Comparison of ENCODE assay signal across 14 cellular contexts in the genomic region with DNA sequence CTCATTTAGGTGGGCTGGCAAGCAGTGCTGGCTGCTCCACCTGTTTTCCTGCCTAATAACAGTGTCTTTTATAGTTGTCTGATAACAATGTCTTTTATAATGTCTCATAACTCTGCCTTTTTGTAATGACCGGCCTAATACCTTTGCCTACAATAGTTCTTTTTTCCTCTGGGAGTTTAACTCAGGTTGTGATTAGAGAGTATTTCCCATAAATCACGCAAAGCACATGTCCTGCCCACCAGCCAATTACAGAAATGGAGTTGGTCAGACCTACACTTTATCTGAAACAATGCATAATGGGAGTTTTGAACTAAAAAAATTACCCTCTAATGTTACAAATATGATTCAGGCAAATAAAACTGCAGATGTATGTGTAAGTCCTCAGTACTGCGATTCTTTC.
DNase-seq lines count a peak whose midpoint lies in the region; ATAC-seq, FAIRE-seq and TF ChIP-seq lines count a peak whose summit lies in the region.
"Had no signal": no experiment of that assay in that cellular context is flagged by ENCODE, and none has a peak within 500 bp of the region (broad histone marks: within the 10 kb centered on the region; RNA-seq: fewer than 3 reads in every experiment).

No MANE protein-coding gene starts in this region.

- H3K9ac ChIP-seq in K562 (ENCODE audit: insufficient read depth in 1 of 2, low read depth in 2 of 2, low read length in 2 of 2) (no peak overlapping the region), muscle layer of colon (ENCODE audit: low read length) (peak overlapping the region; percentile 88), neural progenitor cell (no peak overlapping the region)

- TF ChIP-seq EP300 in K562 (IDR thresholded peaks at IDR 0.05; ENCODE audit: low read length): no peak

- WGBS in K562 (ENCODE audit: insufficient coverage, low coverage, missing lambda C conversion rate): 83% methylated on average over 2 of the region's 3 CpGs
- WGBS in thyroid gland, 2 donors: 47 to 50% methylated on average over 3 of the region's 3 CpGs

- CTCF ChIA-PET in K562 (lab: Yijun Ruan, JAX; ENCODE audit: low intra/inter-chr PET ratio): no interaction called here

- in situ Hi-C loops in K562 (cut with MboI): no loop called here

- H3K4me1 ChIP-seq in K562 (replicated peaks in 1 of 2; ENCODE audit: control insufficient read depth in 2 of 2, insufficient read depth in 2 of 2, low read length in 2 of 2): peaks cover 12 to 39% of the 10 kb centered on the region in 2 experiments; a peak in 4 of 5 replicates
- peaks cover 58% of the 10 kb centered on the region for H3K4me1 ChIP-seq in muscle layer of colon (ENCODE audit: insufficient read depth, low read length)
- peaks cover 25 to 40% of the 10 kb centered on the region in 2 donors for H3K4me1 ChIP-seq in thyroid gland
- peaks cover 48% of the 10 kb centered on the region for H3K4me1 ChIP-seq in neural progenitor cell

- H4K20me1 ChIP-seq in K562 (replicated peaks; ENCODE audit: control insufficient read depth, insufficient read depth, low read length): peaks cover 74% of the 10 kb centered on the region
- peaks cover 44% of the 10 kb centered on the region for H4K20me1 ChIP-seq in neural progenitor cell (ENCODE audit: low read depth)

- peaks cover 47% of the 10 kb centered on the region for H3K4me1 Mint-ChIP-seq in HFFc6 (ENCODE audit: low read depth)
- H3K4me1 Mint-ChIP-seq in neural progenitor cell: peaks cover 58% of the 10 kb centered on the region
- H3K4me1 Mint-ChIP-seq: activated CD4-positive, alpha-beta memory T cell treated with anti-CD3 and anti-CD28 coated beads, Interleukin-2, amount 10 ng/mL, durations not matched to agents 7 days and 5 days; CD4-positive, CD25-positive, alpha-beta regulatory T cell had no signal

- H3K27me3 ChIP-seq in K562 (ENCODE audit: control insufficient read depth in 2 of 2, insufficient read depth in 2 of 2, low read length in 2 of 2) (no peaks in the 10 kb centered on the region), muscle layer of colon (ENCODE audit: control insufficient read depth in 1 of 2, insufficient read depth in 2 of 2, low read length in 2 of 2) (no peaks in the 10 kb centered on the region), thyroid gland (no peaks in the 10 kb centered on the region), neural progenitor cell (no peaks in the 10 kb centered on the region)
- H3K27me3 ChIP-seq: brain microvascular endothelial cell, pancreas had no signal

- H3K9me3 ChIP-seq in K562 (replicated peaks; ENCODE audit: control insufficient read depth, insufficient read depth, low read depth, low read length) (no peaks in the 10 kb centered on the region), muscle layer of colon (ENCODE audit: low read length) (no peaks in the 10 kb centered on the region), thyroid gland (no peaks in the 10 kb centered on the region), neural progenitor cell (ENCODE audit: low read depth) (no peaks in the 10 kb centered on the region)
- H3K9me3 ChIP-seq: pancreas had no signal

- no peak overlapping the region for H3K27ac ChIP-seq in K562 (ENCODE audit: extremely low read depth, low read depth, low read length)
- peak overlapping the region; percentile 84 for H3K27ac ChIP-seq in muscle layer of colon (ENCODE audit: low read depth, low read length)
- peak overlapping the region in 2 of 3 donors; percentile 1 to 53 for H3K27ac ChIP-seq in thyroid gland
- no peak overlapping the region for H3K27ac ChIP-seq in neural progenitor cell
- H3K27ac ChIP-seq: brain microvascular endothelial cell, pancreas had no signal

- no TSS peak for BruUV-seq in K562 (replicated peaks; lab: Mats Ljungman, UMichigan)

- H3K9me3 Mint-ChIP-seq in HFFc6 (no peaks in the 10 kb centered on the region), neural progenitor cell (no peaks in the 10 kb centered on the region)
- H3K9me3 Mint-ChIP-seq: activated CD4-positive, alpha-beta memory T cell treated with anti-CD3 and anti-CD28 coated beads, Interleukin-2, amount 10 ng/mL, durations not matched to agents 7 days and 5 days; CD4-positive, CD25-positive, alpha-beta regulatory T cell had no signal

- H2AFZ ChIP-seq in K562 (ENCODE audit: low read depth, low read length) (no peak overlapping the region), neural progenitor cell (replicated peaks) (no peak overlapping the region)

- TF ChIP-seq POLR2A in K562 (conservative IDR thresholded peaks at IDR 0.05) (no peak), thyroid gland (IDR thresholded peaks at IDR 0.05) (no peak)

- H3K4me3 Mint-ChIP-seq in HFFc6 (peak overlapping the region; percentile 78; the same call in 1 of the 2 replicates), neural progenitor cell (no peak overlapping the region)
- H3K4me3 Mint-ChIP-seq: activated CD4-positive, alpha-beta memory T cell treated with anti-CD3 and anti-CD28 coated beads, Interleukin-2, amount 10 ng/mL, durations not matched to agents 7 days and 5 days; CD4-positive, CD25-positive, alpha-beta regulatory T cell had no signal

- no peak for TF ChIP-seq RAD21 in K562 (CRISPR knock-in tag; conservative IDR thresholded peaks at IDR 0.05 in 1 of 2, IDR thresholded peaks at IDR 0.05 in 1 of 2)

- H3K36me3 Mint-ChIP-seq in HFFc6 (ENCODE audit: low read depth): no peaks in the 10 kb centered on the region
- peaks cover 5% of the 10 kb centered on the region for H3K36me3 Mint-ChIP-seq in neural progenitor cell
- H3K36me3 Mint-ChIP-seq: CD4-positive, CD25-positive, alpha-beta regulatory T cell had no signal

- no peaks in the 10 kb centered on the region for H3K36me3 ChIP-seq in K562 (ENCODE audit: control insufficient read depth, insufficient read depth, low read length)
- H3K36me3 ChIP-seq in muscle layer of colon (ENCODE audit: insufficient read depth, low read length): no peaks in the 10 kb centered on the region
- no peaks in the 10 kb centered on the region for H3K36me3 ChIP-seq in thyroid gland
- H3K36me3 ChIP-seq in neural progenitor cell: no peaks in the 10 kb centered on the region
- H3K36me3 ChIP-seq: brain microvascular endothelial cell, pancreas had no signal

- no peak for FAIRE-seq in K562 (lab: Jason Lieb, UNC)
- FAIRE-seq: H54, pancreas had no signal

- no peak overlapping the region for H3K4me3 ChIP-seq in K562
- H3K4me3 ChIP-seq in muscle layer of colon (ENCODE audit: low read depth in 1 of 2, low read length in 2 of 2): peak overlapping the region; percentile 17 to 22
- no peak overlapping the region for H3K4me3 ChIP-seq in thyroid gland (replicated peaks in 1 of 3)
- no peak overlapping the region for H3K4me3 ChIP-seq in neural progenitor cell
- H3K4me3 ChIP-seq: pancreas had no signal

- POLR2A ChIA-PET in K562 (lab: Yijun Ruan, JAX): no interaction called here

- H3K79me2 ChIP-seq in K562 (ENCODE audit: control insufficient read depth, insufficient read depth, low read length) (peaks cover 48% of the 10 kb centered on the region), neural progenitor cell (ENCODE audit: low read depth) (peaks cover 38% of the 10 kb centered on the region)

- H3K27ac Mint-ChIP-seq in HFFc6: peak overlapping the region; percentile 96
- H3K27ac Mint-ChIP-seq in neural progenitor cell: no peak overlapping the region
- H3K27ac Mint-ChIP-seq: activated CD4-positive, alpha-beta memory T cell treated with anti-CD3 and anti-CD28 coated beads, Interleukin-2, amount 10 ng/mL, durations not matched to agents 7 days and 5 days; CD4-positive, CD25-positive, alpha-beta regulatory T cell had no signal

- H3K27me3 Mint-ChIP-seq in HFFc6 (ENCODE audit: insufficient read depth) (peaks cover 4% of the 10 kb centered on the region; the same call in 1 of the 2 replicates), neural progenitor cell (ENCODE audit: insufficient read depth, low read depth) (no peaks in the 10 kb centered on the region)

- no peaks in the 10 kb centered on the region for H3F3A ChIP-seq in neural progenitor cell (ENCODE audit: low read depth)

- H3K9me1 ChIP-seq in K562 (ENCODE audit: control insufficient read depth, insufficient read depth, low read length): peaks cover 3% of the 10 kb centered on the region

- intact Hi-C loops in K562 (cut with micrococcal nuclease) (loop anchor here (5.0 kb wide), 1 partner anchor 106 kb away; no protein-coding TSS in a partner anchor), thyroid gland (cut with DNase I) (no loop called here)

- TF ChIP-seq CTCF in HFFc6 (IDR thresholded peaks at IDR 0.05) (no peak), K562 (IDR thresholded peaks at IDR 0.05 in 2 of 3, conservative IDR thresholded peaks at IDR 0.05 in 1 of 3; ENCODE audit: insufficient read depth in 2 of 3, low read depth in 1 of 3, low read length in 3 of 3) (no peak), thyroid gland (IDR thresholded peaks at IDR 0.05) (no peak), neural progenitor cell (IDR thresholded peaks at IDR 0.05) (no peak)

- ATAC-seq in K562 (no peak), HG02981 (IDR thresholded peaks at IDR 0.05; ENCODE audit: unreplicated experiment) (no peak)
- ATAC-seq: pancreas had no signal

- DNase-seq in HFFc6 (no peak), K562 (ENCODE audit: extremely low read depth in 1 of 4, low spot score in 3 of 4) (no peak), thyroid gland (no peak), neural progenitor cell (ENCODE audit: low spot score) (no peak), HT-29 (ENCODE audit: low spot score) (no peak), NCI-H1105 treated with DMSO at 0.1 percent for 48 hours (lab: John Stamatoyannopoulos, UW) (no peak)
- DNase-seq: activated CD4-positive, alpha-beta memory T cell treated with anti-CD3 and anti-CD28 coated beads, Interleukin-2, amount 10 ng/mL, durations not matched to agents 7 days and 5 days; activated effector memory CD4-positive, alpha-beta T cell treated with anti-CD3 and anti-CD28 coated beads, Interleukin-2, amount 50 U/mL, for 16 hours; brain microvascular endothelial cell; CD4-positive, CD25-positive, alpha-beta regulatory T cell had no signal

- H3K4me2 ChIP-seq in K562 (ENCODE audit: insufficient read depth, low read length) (no peak overlapping the region), neural progenitor cell (no peak overlapping the region)

Comparison
In these comparisons a context has a peak if more than half of its experiments do, and no peak if none do; other contexts are left out.
1. H3K27ac ChIP-seq: peak in muscle layer of colon (single experiment) and thyroid gland (2 of 3); none in K562 (single experiment) and neural progenitor cell (single experiment).
2. H3K4me3 ChIP-seq: peak in muscle layer of colon (2 of 2); none in K562 (single experiment), thyroid gland (0 of 3) and neural progenitor cell (single experiment).